8 cellular contexts compared by ENCODE assay signal in genomic region chr1:1272341-1273151, GRCh38. TPM values are rescaled to one million over a fixed set of nuclear protein-coding genes. Genes with fewer than 3 reads are reported as not detected.
A peak's percentile ranks its signal among the peaks of the same experiment; 100 is the strongest.
DNase-seq lines count a peak whose midpoint lies in the region; ATAC-seq and TF ChIP-seq lines count a peak whose summit lies in the region.

No MANE protein-coding gene starts in this region.

- peaks cover 52% of the 10 kb centered on the region for H4K20me1 ChIP-seq in SK-N-SH (ENCODE audit: insufficient read depth)

- TF ChIP-seq RAD21 in SK-N-SH (IDR thresholded peaks at IDR 0.05; ENCODE audit: low read length) = no peak

- H3K27me3 Mint-ChIP-seq in progenitor cell of endocrine pancreas = no peaks in the 10 kb centered on the region

- H3K9ac ChIP-seq in SK-N-SH = peak overlapping the region; percentile 83

- DNase-seq in SK-N-SH (no peak), RKO (ENCODE audit: low spot score) (peak; percentile 30), progenitor cell of endocrine pancreas (ENCODE audit: low spot score, unreplicated experiment) (no peak), A172 (ENCODE audit: low spot score) (no peak), NCI-H2227 (lab: John Stamatoyannopoulos, UW; ENCODE audit: unreplicated experiment) (no peak)

- peaks cover 0 to 6% of the 10 kb centered on the region in 2 experiments for H3K36me3 ChIP-seq in SK-N-SH (replicated peaks in 1 of 2; ENCODE audit: control insufficient read depth in 1 of 2, insufficient read depth in 2 of 2, low read length in 1 of 2)

- H3F3A ChIP-seq in SK-N-SH (replicated peaks; ENCODE audit: insufficient read depth) = no peaks in the 10 kb centered on the region

- peaks cover 0 to 28% of the 10 kb centered on the region in 2 experiments; a peak in 1 of 4 replicates for H3K4me1 ChIP-seq in SK-N-SH (ENCODE audit: control insufficient read depth in 1 of 2, insufficient read depth in 2 of 2, low read depth in 1 of 2, low read length in 1 of 2)

- H3K4me1 Mint-ChIP-seq in progenitor cell of endocrine pancreas (ENCODE audit: low read depth) = peaks cover 24% of the 10 kb centered on the region

- CTCF ChIA-PET in SK-N-SH (lab: Yijun Ruan, JAX) = interaction anchor here (1.0 to 2.5 kb wide), 4 partner anchors 13 to 19 kb away, joined by 3 to 10 read pairs (median 5); no protein-coding TSS in a partner anchor

- no peaks in the 10 kb centered on the region for H3K9me2 ChIP-seq in SK-N-SH

- H3K4me3 ChIP-seq in SK-N-SH (ENCODE audit: low read depth in 2 of 2, low read length in 1 of 2) = peak overlapping the region; percentile 76 to 84

- POLR2A ChIA-PET in SK-N-SH (lab: Yijun Ruan, JAX) = interaction anchor here (1.0 to 1.1 kb wide), 2 partner anchors 116 to 150 kb away, joined by 3 to 4 read pairs; no protein-coding TSS in a partner anchor

- ATAC-seq in SK-N-SH treated with all-trans-retinoic acid at 6 μM for 48 hours (no peak), esophagus mucosa (peak; percentile 83), GM21360 (IDR thresholded peaks at IDR 0.05; ENCODE audit: unreplicated experiment) (no peak)

- TF ChIP-seq EP300 in SK-N-SH (IDR thresholded peaks at IDR 0.05; ENCODE audit: borderline replicate concordance in 1 of 2, low read depth in 1 of 2, low read length in 1 of 2) = no peak

- peaks cover 56% of the 10 kb centered on the region for H3K79me2 ChIP-seq in SK-N-SH (ENCODE audit: insufficient read depth)

- no peaks in the 10 kb centered on the region for H3K27me3 ChIP-seq in SK-N-SH (ENCODE audit: insufficient read depth)

- peak overlapping the region; percentile 89 for H3K27ac Mint-ChIP-seq in progenitor cell of endocrine pancreas

- peaks cover 5% of the 10 kb centered on the region for H3K36me3 Mint-ChIP-seq in progenitor cell of endocrine pancreas (ENCODE audit: insufficient read depth)

- H3K9me3 ChIP-seq in SK-N-SH = no peaks in the 10 kb centered on the region

- peak overlapping the region; percentile 91 for H3K4me3 Mint-ChIP-seq in progenitor cell of endocrine pancreas (ENCODE audit: low read depth)

- H3K27ac ChIP-seq in SK-N-SH (ENCODE audit: low read depth in 2 of 2, low read length in 1 of 2) = peak overlapping the region in 1 of 2 experiments; percentile 47; a peak in 2 of 4 replicates

- peak overlapping the region; percentile 96 for H3K4me2 ChIP-seq in SK-N-SH

- no peaks in the 10 kb centered on the region for H3K9me3 Mint-ChIP-seq in progenitor cell of endocrine pancreas (ENCODE audit: low read depth)

- 30% methylated on average over 29 of the region's 37 CpGs for WGBS in SK-N-SH (ENCODE audit: low lambda C conversion rate)

- TF ChIP-seq CTCF in SK-N-SH (IDR thresholded peaks at IDR 0.05) (no peak), progenitor cell of endocrine pancreas (IDR thresholded peaks at IDR 0.05; ENCODE audit: unreplicated experiment) (no peak)

- no peak overlapping the region; the same call in 1 of the 2 replicates for H2AFZ ChIP-seq in SK-N-SH (ENCODE audit: low read depth)

TF ChIP-seq in SK-N-SH, 30 proteins besides CTCF, POLR2A, EP300 and RAD21:
- TF ChIP-seq MAX (IDR thresholded peaks at IDR 0.05; ENCODE audit: low read depth) = no peak
- no peak for TF ChIP-seq NFIC (IDR thresholded peaks at IDR 0.05; ENCODE audit: borderline replicate concordance)
- TF ChIP-seq FOXM1 (IDR thresholded peaks at IDR 0.05; ENCODE audit: low read depth) = no peak
- TF ChIP-seq PBX3 (IDR thresholded peaks at IDR 0.05) = no peak
- TF ChIP-seq POLR2AphosphoS5 (IDR thresholded peaks at IDR 0.05; ENCODE audit: low read depth, low read length) = no peak

TF ChIP-seq in SK-N-SH treated with all-trans-retinoic acid at 6 μM for 48 hours, 23 proteins besides CTCF, POLR2A, EP300 and RAD21 (continues in another document):
- no peak for TF ChIP-seq GLIS3 (CRISPR knock-in tag; IDR thresholded peaks at IDR 0.05)
- no peak for TF ChIP-seq TOX (CRISPR knock-in tag; IDR thresholded peaks at IDR 0.05; ENCODE audit: borderline replicate concordance)
- TF ChIP-seq ZFP3 (CRISPR knock-in tag; IDR thresholded peaks at IDR 0.05) = no peak
- no peak for TF ChIP-seq PATZ1 (CRISPR knock-in tag; IDR thresholded peaks at IDR 0.05; ENCODE audit: borderline replicate concordance)
- no peak for TF ChIP-seq PPARA (CRISPR knock-in tag; IDR thresholded peaks at IDR 0.05; ENCODE audit: borderline replicate concordance)
- TF ChIP-seq CREB5 (CRISPR knock-in tag; IDR thresholded peaks at IDR 0.05; ENCODE audit: low read depth) = no peak
- TF ChIP-seq ARNTL (CRISPR knock-in tag; IDR thresholded peaks at IDR 0.05; ENCODE audit: borderline replicate concordance, low read depth) = no peak
- TF ChIP-seq ZC3H10 (CRISPR knock-in tag; IDR thresholded peaks at IDR 0.05) = no peak
- no peak for TF ChIP-seq ZFP30 (CRISPR knock-in tag; IDR thresholded peaks at IDR 0.05)
- no peak for TF ChIP-seq ISL1 (CRISPR knock-in tag; IDR thresholded peaks at IDR 0.05)
- TF ChIP-seq CSDC2 (CRISPR knock-in tag; IDR thresholded peaks at IDR 0.05) = no peak
- no peak for TF ChIP-seq ZNF8 (CRISPR knock-in tag; IDR thresholded peaks at IDR 0.05)
- TF ChIP-seq ZNF70 (CRISPR knock-in tag; IDR thresholded peaks at IDR 0.05) = no peak
- TF ChIP-seq BACH2 (CRISPR knock-in tag; IDR thresholded peaks at IDR 0.05; ENCODE audit: borderline replicate concordance) = no peak
- TF ChIP-seq ZNF565 (CRISPR knock-in tag; conservative IDR thresholded peaks at IDR 0.05; ENCODE audit: low read depth) = no peak
- TF ChIP-seq RARB (CRISPR knock-in tag; IDR thresholded peaks at IDR 0.05) = no peak

RNA-seq across cellular contexts. Expression of gene UBE2J2, which starts 1.1 kb away (rescaled TPM):
- polyA plus RNA-seq in SK-N-SH (2012; rRNA removed) = 31.8 and 47.5 TPM in 2 replicates
- 31.2 and 41.5 TPM in 2 replicates for polyA plus RNA-seq in SK-N-SH (2012; cell fraction: cytosol; rRNA removed)
- polyA plus RNA-seq in SK-N-SH (2012; cell fraction: nucleus; rRNA removed) = 54.6 and 67.6 TPM in 2 replicates
- total RNA-seq in esophagus mucosa = 45.0 TPM
- 67.0 and 73.6 TPM in 2 replicates for total RNA-seq in progenitor cell of endocrine pancreas
- total RNA-seq in A172 (2014; rRNA removed; shearing (Covaris generic)) = 26.2 and 38.0 TPM in 2 replicates

RNA-seq across cellular contexts. Expression of gene SCNN1D, which starts 7.7 kb away (rescaled TPM):
- 2.6 and 2.9 TPM in 2 replicates for polyA plus RNA-seq in SK-N-SH (2012; rRNA removed)
- polyA plus RNA-seq in SK-N-SH (2012; cell fraction: cytosol; rRNA removed) = 0.24 and 0.54 TPM in 2 replicates
- polyA plus RNA-seq in SK-N-SH (2012; cell fraction: nucleus; rRNA removed) = 23.3 and 31.4 TPM in 2 replicates
- 2.8 TPM for total RNA-seq in esophagus mucosa
- total RNA-seq in progenitor cell of endocrine pancreas = 7.4 and 11.3 TPM in 2 replicates
- total RNA-seq in A172 (2014; rRNA removed; shearing (Covaris generic)) = 0.83 and 0.93 TPM in 2 replicates

RNA-seq across cellular contexts. Expression of gene C1QTNF12, which starts 26.0 kb away (rescaled TPM):
- 0.59 TPM in 1 of 2 replicates, not detected in the other for polyA plus RNA-seq in SK-N-SH (2012; rRNA removed)
- 0.04 and 0.13 TPM in 2 replicates for polyA plus RNA-seq in SK-N-SH (2012; cell fraction: cytosol; rRNA removed)
- 7.6 and 11.1 TPM in 2 replicates for polyA plus RNA-seq in SK-N-SH (2012; cell fraction: nucleus; rRNA removed)
- 3.9 TPM for total RNA-seq in esophagus mucosa
- 1.7 and 2.7 TPM in 2 replicates for total RNA-seq in progenitor cell of endocrine pancreas
- not detected in 2 replicates for total RNA-seq in A172 (2014; rRNA removed; shearing (Covaris generic))

RNA-seq across cellular contexts. Expression of gene ACAP3, which starts 35.2 kb away (rescaled TPM):
- polyA plus RNA-seq in SK-N-SH (2012; rRNA removed) = 51.7 and 66.4 TPM in 2 replicates
- 8.8 and 14.1 TPM in 2 replicates for polyA plus RNA-seq in SK-N-SH (2012; cell fraction: cytosol; rRNA removed)
- polyA plus RNA-seq in SK-N-SH (2012; cell fraction: nucleus; rRNA removed) = 444 and 648 TPM in 2 replicates
- total RNA-seq in esophagus mucosa (35.3 TPM), progenitor cell of endocrine pancreas (111 and 124 TPM in 2 replicates)
- total RNA-seq in A172 (2014; rRNA removed; shearing (Covaris generic)) = 37.2 and 37.5 TPM in 2 replicates

RNA-seq across cellular contexts. Expression of gene PUSL1, which starts 35.9 kb away (rescaled TPM):
- 13.9 and 19.0 TPM in 2 replicates for polyA plus RNA-seq in SK-N-SH (2012; rRNA removed)
- polyA plus RNA-seq in SK-N-SH (2012; cell fraction: cytosol; rRNA removed) = 7.1 and 11.8 TPM in 2 replicates
- polyA plus RNA-seq in SK-N-SH (2012; cell fraction: nucleus; rRNA removed) = 24.9 and 36.1 TPM in 2 replicates
- total RNA-seq in esophagus mucosa = 23.0 TPM
- 13.8 and 17.9 TPM in 2 replicates for total RNA-seq in progenitor cell of endocrine pancreas
- total RNA-seq in A172 (2014; rRNA removed; shearing (Covaris generic)) = 15.6 and 17.3 TPM in 2 replicates
